Comparison of ENCODE assay signal across 2 cellular contexts in genomic region chr9:42071026-42071425, GRCh38. TPM values are rescaled to one million over a fixed set of nuclear protein-coding genes. Genes with fewer than 3 reads are reported as not detected.
"Had no signal": no experiment of that assay in that cellular context is flagged by ENCODE, and none has a peak within 500 bp of the region (broad histone marks: within the 10 kb centered on the region; RNA-seq: fewer than 3 reads in every experiment).

No MANE protein-coding gene starts in this region.

RNA-seq across cellular contexts. Expression of gene CNTNAP3B, which starts 58.2 kb away (rescaled TPM):
- total RNA-seq: GM23248, HFFc6 had no signal
- polyA plus RNA-seq: GM23248 had no signal
